Comparison of ENCODE assay signal across 14 cellular contexts in the genomic region with DNA sequence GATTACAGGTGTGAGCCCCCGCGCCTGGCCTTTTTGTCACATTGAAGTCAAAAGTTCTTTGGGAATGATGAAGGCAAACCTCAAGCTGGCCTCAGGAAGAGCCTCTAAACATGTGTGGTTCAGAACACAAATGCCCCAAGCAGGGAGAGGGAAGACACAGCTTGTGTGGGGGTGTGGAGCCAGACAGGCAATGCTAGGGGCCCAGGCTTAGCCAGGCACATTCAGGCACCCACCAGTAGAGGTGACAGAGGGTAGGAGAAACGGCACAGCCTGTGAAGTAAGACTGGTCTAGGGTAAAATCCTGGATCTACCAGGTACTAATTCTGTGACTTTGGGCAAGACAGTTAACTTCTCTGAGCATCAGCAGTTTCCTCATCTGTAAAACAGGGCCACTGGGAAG. TPM values are rescaled to one million over a fixed set of nuclear protein-coding genes. Genes with fewer than 3 reads are reported as not detected.
A peak's percentile ranks its signal among the peaks of the same experiment; 100 is the strongest.
DNase-seq lines count a peak whose midpoint lies in the region; ATAC-seq lines count a peak whose summit lies in the region.
"Had no signal": no experiment of that assay in that cellular context is flagged by ENCODE, and none has a peak within 500 bp of the region (broad histone marks: within the 10 kb centered on the region; RNA-seq: fewer than 3 reads in every experiment).

No MANE protein-coding gene starts in this region.

- H2BK15ac ChIP-seq in mesendoderm (replicated peaks; ENCODE audit: low read depth), result no peak overlapping the region

- peak; percentile 58 for DNase-seq in activated CD4-positive, alpha-beta T cell treated with anti-CD3 and anti-CD28 coated beads for 48 hours
- DNase-seq in activated CD4-positive, alpha-beta T cell treated with anti-CD3 and anti-CD28 coated beads for 1 hour, result no peak
- DNase-seq in HuH-7.5 (ENCODE audit: low spot score) (peak; percentile 27), mesendoderm (peak; percentile 44), NCI-H2171 treated with DMSO at 0.1 percent for 48 hours (lab: John Stamatoyannopoulos, UW) (no peak), HuH-7 (ENCODE audit: low spot score) (no peak)
- no peak for DNase-seq in activated CD8-positive, alpha-beta T cell treated with anti-CD3 and anti-CD28 coated beads, Interleukin-2, amount 10 ng/mL, durations not matched to agents 7 days and 5 days
- DNase-seq: DMS79, midbrain, NCI-H1436 treated with DMSO at 0.1 percent for 48 hours had no signal

- no peak overlapping the region for H3K56ac ChIP-seq in mesendoderm (ENCODE audit: low read length)

- no peaks in the 10 kb centered on the region for H3K9me3 Mint-ChIP-seq in activated CD8-positive, alpha-beta T cell treated with anti-CD3 and anti-CD28 coated beads, Interleukin-2, amount 10 ng/mL, durations not matched to agents 7 days and 5 days (ENCODE audit: insufficient read depth)
- H3K9me3 Mint-ChIP-seq: dendritic cell treated with granulocyte-macrophage colony-stimulating factor and Interleukin-4, amounts not matched to agents 40 ng/mL and 50 ng/mL, for 4 days had no signal

- H3K4me2 ChIP-seq in mesendoderm (ENCODE audit: low read length), result no peak overlapping the region

- no CpG with 5 or more reads among the region's 3 CpGs for WGBS in mesendoderm (ENCODE audit: extremely low coverage, insufficient coverage, low lambda C conversion rate)

- POLR2A ChIA-PET in activated CD8-positive, alpha-beta T cell treated with anti-CD3 and anti-CD28 coated beads, Interleukin-2, amount 10 ng/mL, durations not matched to agents 7 days and 5 days (lab: Charles Lee), result interaction anchor here (0.6 to 4.5 kb wide), 15 partner anchors 8 to 454 kb away, joined by 3 to 46 read pairs (median 4); partner anchors contain the start of genes GABPB1, SLC27A2 and USP8

- no peak overlapping the region for H3K18ac ChIP-seq in mesendoderm (ENCODE audit: low read length)

- H4K8ac ChIP-seq in mesendoderm (ENCODE audit: low read depth, low read length), result no peak overlapping the region

- peak overlapping the region; percentile 78 for H3K27ac Mint-ChIP-seq in activated CD8-positive, alpha-beta T cell treated with anti-CD3 and anti-CD28 coated beads, Interleukin-2, amount 10 ng/mL, durations not matched to agents 7 days and 5 days
- H3K27ac Mint-ChIP-seq: dendritic cell treated with granulocyte-macrophage colony-stimulating factor and Interleukin-4, amounts not matched to agents 40 ng/mL and 50 ng/mL, for 4 days had no signal

- peak overlapping the region; percentile 38 for H3K4me3 Mint-ChIP-seq in activated CD8-positive, alpha-beta T cell treated with anti-CD3 and anti-CD28 coated beads, Interleukin-2, amount 10 ng/mL, durations not matched to agents 7 days and 5 days
- H3K4me3 Mint-ChIP-seq: dendritic cell treated with granulocyte-macrophage colony-stimulating factor and Interleukin-4, amounts not matched to agents 40 ng/mL and 50 ng/mL, for 4 days had no signal

- H2BK120ac ChIP-seq in mesendoderm (ENCODE audit: low read depth, low read length), result no peak overlapping the region

- CTCF ChIA-PET in activated CD8-positive, alpha-beta T cell treated with anti-CD3 and anti-CD28 coated beads, Interleukin-2, amount 10 ng/mL, durations not matched to agents 7 days and 5 days (lab: Charles Lee), result interaction anchor here (0.9 to 7.5 kb wide), 15 partner anchors 9 to 93 kb away, joined by 3 to 66 read pairs (median 6); partner anchors contain the start of genes GABPB1 and SLC27A2

- no peak overlapping the region for H3K9ac ChIP-seq in mesendoderm (ENCODE audit: low read length)

- no peak overlapping the region for H3K4ac ChIP-seq in mesendoderm (ENCODE audit: low read depth, low read length)

- H3K79me2 ChIP-seq in mesendoderm (ENCODE audit: control insufficient read depth, insufficient read depth, low read length), result no peaks in the 10 kb centered on the region

- H3K27ac ChIP-seq in mesendoderm (ENCODE audit: low read depth, low read length), result no peak overlapping the region
- H3K27ac ChIP-seq: SK-N-MC had no signal

- no peak overlapping the region for H2AK5ac ChIP-seq in mesendoderm (ENCODE audit: low read length)

- H3K4me1 Mint-ChIP-seq in activated CD8-positive, alpha-beta T cell treated with anti-CD3 and anti-CD28 coated beads, Interleukin-2, amount 10 ng/mL, durations not matched to agents 7 days and 5 days (ENCODE audit: low read depth), result peaks cover 67% of the 10 kb centered on the region

- no peaks in the 10 kb centered on the region for H3K79me1 ChIP-seq in mesendoderm (ENCODE audit: low read length)

- H3K36me3 ChIP-seq in mesendoderm (ENCODE audit: control insufficient read depth, insufficient read depth, low read length), result no peaks in the 10 kb centered on the region
- H3K36me3 ChIP-seq: HAP-1 had no signal

- H3K4me1 ChIP-seq in mesendoderm (ENCODE audit: control insufficient read depth, low read depth, low read length), result no peaks in the 10 kb centered on the region
- H3K4me1 ChIP-seq: HAP-1 had no signal

- H3K36me3 Mint-ChIP-seq in activated CD8-positive, alpha-beta T cell treated with anti-CD3 and anti-CD28 coated beads, Interleukin-2, amount 10 ng/mL, durations not matched to agents 7 days and 5 days (ENCODE audit: low read depth), result peaks cover 3% of the 10 kb centered on the region

- H3K27me3 ChIP-seq in mesendoderm (ENCODE audit: insufficient read depth, low read length, poor library complexity), result no peaks in the 10 kb centered on the region

- H2BK5ac ChIP-seq in mesendoderm (ENCODE audit: low read length), result no peak overlapping the region

- H3K4me3 ChIP-seq in mesendoderm (ENCODE audit: low read length), result no peak overlapping the region
- H3K4me3 ChIP-seq: HAP-1, SK-N-MC had no signal

- peaks cover under 1% of the 10 kb centered on the region for H3K27me3 Mint-ChIP-seq in activated CD8-positive, alpha-beta T cell treated with anti-CD3 and anti-CD28 coated beads, Interleukin-2, amount 10 ng/mL, durations not matched to agents 7 days and 5 days (ENCODE audit: low read depth)

- no peak overlapping the region for H4K5ac ChIP-seq in mesendoderm (ENCODE audit: low read length)

- peak; percentile 45 for ATAC-seq in activated CD8-positive, alpha-beta T cell treated with anti-CD3 and anti-CD28 coated beads, Interleukin-2, amount 10 ng/mL, durations not matched to agents 7 days and 5 days
- ATAC-seq in HG03108 (IDR thresholded peaks at IDR 0.05; ENCODE audit: unreplicated experiment), result no peak

- peak overlapping the region; percentile 24 for H3K23ac ChIP-seq in mesendoderm (ENCODE audit: low read length)

RNA-seq across cellular contexts. Expression of gene HDC, which starts 3.5 kb away (rescaled TPM):
- total RNA-seq in activated CD8-positive, alpha-beta T cell treated with anti-CD3 and anti-CD28 coated beads, Interleukin-2, amount 10 ng/mL, durations not matched to agents 7 days and 5 days, result under 1 TPM in 1 of 2 experiments, not detected in 1; 0.13 TPM
- polyA plus RNA-seq in mesendoderm (2013, experiment 1 of 2), result 0.04 TPM
- polyA plus RNA-seq in mesendoderm (2013, experiment 2 of 2), result 0.10 TPM

Comparison
In these comparisons a context has a peak if more than half of its experiments do, and no peak if none do; other contexts are left out.
1. DNase-seq: peak in activated CD4-positive, alpha-beta T cell treated with anti-CD3 and anti-CD28 coated beads for 48 hours (single experiment), HuH-7.5 (single experiment) and mesendoderm (single experiment); none in activated CD4-positive, alpha-beta T cell treated with anti-CD3 and anti-CD28 coated beads for 1 hour (single experiment), activated CD8-positive, alpha-beta T cell treated with anti-CD3 and anti-CD28 coated beads, Interleukin-2, amount 10 ng/mL, durations not matched to agents 7 days and 5 days (single experiment), NCI-H2171 treated with DMSO at 0.1 percent for 48 hours (single experiment) and HuH-7 (single experiment).